ENCODE assay signal across 22 cellular contexts in genomic region chr20:48673485-48673884, GRCh38.
A peak's percentile ranks its signal among the peaks of the same experiment; 100 is the strongest.
DNase-seq lines count a peak whose midpoint lies in the region; ATAC-seq and TF ChIP-seq lines count a peak whose summit lies in the region.
"Had no signal": no experiment of that assay in that cellular context is flagged by ENCODE, and none has a peak within 500 bp of the region (broad histone marks: within the 10 kb centered on the region; RNA-seq: fewer than 3 reads in every experiment).

No MANE protein-coding gene starts in this region.

- H3K36me3 ChIP-seq in neutrophil, result peaks cover 100% of the 10 kb centered on the region
- H3K36me3 ChIP-seq: BLaER1 had no signal

- TF ChIP-seq CTCF in neutrophil (IDR thresholded peaks at IDR 0.05), result no peak

- no peaks in the 10 kb centered on the region for H3K27me3 ChIP-seq in neutrophil
- H3K27me3 ChIP-seq: BLaER1, body of pancreas, hepatocyte, testis had no signal

- H3K27ac ChIP-seq in neutrophil, result peak overlapping the region; percentile 26
- H3K27ac ChIP-seq: BLaER1, body of pancreas, hepatocyte, psoas muscle, skin epidermis, testis, VCaP had no signal

- H3K9me3 Mint-ChIP-seq in activated CD4-positive, alpha-beta T cell treated with anti-CD3 and anti-CD28 coated beads, Interleukin-2, amount 10 ng/mL, durations not matched to agents 24 days and 14 days, result no peaks in the 10 kb centered on the region
- no peaks in the 10 kb centered on the region for H3K9me3 Mint-ChIP-seq in activated T-helper 17 cell treated with anti-CD3 and anti-CD28 coated beads, Interleukin-2, amount 50 U/mL, for 72 hours

- peak overlapping the region; percentile 59 for H3K27ac Mint-ChIP-seq in activated CD4-positive, alpha-beta T cell treated with anti-CD3 and anti-CD28 coated beads, Interleukin-2, amount 10 ng/mL, durations not matched to agents 24 days and 14 days
- H3K27ac Mint-ChIP-seq in activated T-helper 17 cell treated with anti-CD3 and anti-CD28 coated beads, Interleukin-2, amount 50 U/mL, for 72 hours, result peak overlapping the region; percentile 86

- H3K4me3 ChIP-seq in neutrophil (ENCODE audit: low read depth in 1 of 2, low read length in 1 of 2), result no peak overlapping the region
- H3K4me3 ChIP-seq: BLaER1, body of pancreas, hepatocyte, psoas muscle, skin epidermis, testis had no signal

- H3K27me3 Mint-ChIP-seq in activated CD4-positive, alpha-beta T cell treated with anti-CD3 and anti-CD28 coated beads, Interleukin-2, amount 10 ng/mL, durations not matched to agents 24 days and 14 days, result no peaks in the 10 kb centered on the region
- no peaks in the 10 kb centered on the region for H3K27me3 Mint-ChIP-seq in activated T-helper 17 cell treated with anti-CD3 and anti-CD28 coated beads, Interleukin-2, amount 50 U/mL, for 72 hours
- H3K27me3 Mint-ChIP-seq: activated CD8-positive, alpha-beta memory T cell treated with anti-CD3 and anti-CD28 coated beads, Interleukin-2, amount 10 ng/mL, durations not matched to agents 7 days and 5 days had no signal

- H3K36me3 Mint-ChIP-seq in activated CD4-positive, alpha-beta T cell treated with anti-CD3 and anti-CD28 coated beads, Interleukin-2, amount 10 ng/mL, durations not matched to agents 24 days and 14 days (ENCODE audit: low read depth), result peaks cover 56% of the 10 kb centered on the region
- peaks cover 11% of the 10 kb centered on the region for H3K36me3 Mint-ChIP-seq in activated T-helper 17 cell treated with anti-CD3 and anti-CD28 coated beads, Interleukin-2, amount 50 U/mL, for 72 hours (ENCODE audit: low read depth)

- peak; percentile 31 for ATAC-seq in activated T-helper 17 cell treated with anti-CD3 and anti-CD28 coated beads, Interleukin-2, amount 50 U/mL, for 72 hours (replicated peaks)
- no peak for ATAC-seq in GM21619 (IDR thresholded peaks at IDR 0.05; ENCODE audit: unreplicated experiment)
- ATAC-seq in activated CD4-positive, CD25-positive, alpha-beta regulatory T cell treated with anti-CD3 and anti-CD28 coated beads, Interleukin-2, amount 50 U/mL, for 24 hours, result no peak
- ATAC-seq: activated CD8-positive, alpha-beta memory T cell treated with anti-CD3 and anti-CD28 coated beads, Interleukin-2, amount 10 ng/mL, durations not matched to agents 7 days and 5 days; body of pancreas; psoas muscle had no signal

- no peak overlapping the region for H3K4me3 Mint-ChIP-seq in activated CD4-positive, alpha-beta T cell treated with anti-CD3 and anti-CD28 coated beads, Interleukin-2, amount 10 ng/mL, durations not matched to agents 24 days and 14 days
- H3K4me3 Mint-ChIP-seq in activated T-helper 17 cell treated with anti-CD3 and anti-CD28 coated beads, Interleukin-2, amount 50 U/mL, for 72 hours, result no peak overlapping the region
- H3K4me3 Mint-ChIP-seq: activated CD8-positive, alpha-beta memory T cell treated with anti-CD3 and anti-CD28 coated beads, Interleukin-2, amount 10 ng/mL, durations not matched to agents 7 days and 5 days had no signal

- H3K4me1 ChIP-seq in neutrophil (ENCODE audit: control insufficient read depth in 1 of 2, insufficient read depth in 1 of 2, low read depth in 1 of 2, low read length in 1 of 2), result peaks cover 35 to 41% of the 10 kb centered on the region in 2 experiments
- H3K4me1 ChIP-seq: body of pancreas, psoas muscle had no signal

- peaks cover 6% of the 10 kb centered on the region for H3K4me1 Mint-ChIP-seq in activated CD4-positive, alpha-beta T cell treated with anti-CD3 and anti-CD28 coated beads, Interleukin-2, amount 10 ng/mL, durations not matched to agents 24 days and 14 days
- peaks cover 19% of the 10 kb centered on the region for H3K4me1 Mint-ChIP-seq in activated T-helper 17 cell treated with anti-CD3 and anti-CD28 coated beads, Interleukin-2, amount 50 U/mL, for 72 hours
- H3K4me1 Mint-ChIP-seq: activated CD8-positive, alpha-beta memory T cell treated with anti-CD3 and anti-CD28 coated beads, Interleukin-2, amount 10 ng/mL, durations not matched to agents 7 days and 5 days had no signal

- intact Hi-C loops in activated CD4-positive, alpha-beta T cell treated with anti-CD3 and anti-CD28 coated beads, Interleukin-2, amount 10 ng/mL, durations not matched to agents 24 days and 14 days (cut with micrococcal nuclease), result no loop called here

- DNase-seq in activated CD4-positive, alpha-beta T cell treated with anti-CD3 and anti-CD28 coated beads, Interleukin-2, amount 10 ng/mL, durations not matched to agents 24 days and 14 days, result no peak
- no peak for DNase-seq in activated CD4-positive, alpha-beta T cell treated with anti-CD3 and anti-CD28 coated beads for 1 hour
- DNase-seq in MV-4-11 (lab: John Stamatoyannopoulos, UW) (peak; percentile 52), DMS 273 (lab: John Stamatoyannopoulos, UW; ENCODE audit: unreplicated experiment) (no peak)
- DNase-seq: activated CD8-positive, alpha-beta memory T cell treated with anti-CD3 and anti-CD28 coated beads, Interleukin-2, amount 10 ng/mL, durations not matched to agents 7 days and 5 days; activated naive CD4-positive, alpha-beta T cell; body of pancreas; DMS153; mesendoderm; NCI-H1694 treated with DMSO at 0.1 percent for 48 hours; NCI-H226; psoas muscle; stimulated activated CD4-positive, alpha-beta T cell treated with anti-CD3 and anti-CD28 coated beads, Interleukin-4, amount 100 ng/mL, for 24 hours; testis had no signal

- no peaks in the 10 kb centered on the region for H3K9me3 ChIP-seq in neutrophil
- H3K9me3 ChIP-seq: body of pancreas, psoas muscle, testis had no signal
